1 cellular context compared by ENCODE assay signal in the genomic region with DNA sequence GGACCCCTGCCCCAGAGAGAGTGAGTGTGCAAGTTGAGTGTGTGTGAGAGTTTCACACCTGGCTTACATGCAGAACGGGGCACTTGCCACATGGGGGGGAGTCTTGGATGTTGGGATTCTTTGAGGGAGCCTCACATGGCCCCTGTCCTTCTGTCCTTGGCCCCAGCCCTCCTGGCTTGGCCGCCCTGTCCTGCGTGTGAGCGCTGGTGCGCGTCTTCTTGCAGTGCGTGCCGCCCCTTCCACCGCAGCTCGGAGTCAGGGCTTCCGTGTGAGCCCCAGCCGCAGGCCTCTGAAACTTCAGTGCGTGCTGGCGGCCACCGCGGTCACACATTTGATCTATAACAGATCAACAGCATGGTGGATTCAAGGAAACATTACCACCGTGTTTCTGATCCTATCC.
TF ChIP-seq lines count a peak whose summit lies in the region.

No MANE protein-coding gene starts in this region.

TF ChIP-seq in HepG2, 621 proteins besides CTCF, POLR2A, EP300 and RAD21:
- TF ChIP-seq RXRA (CRISPR knock-in tag; IDR thresholded peaks at IDR 0.05) (no peak), ZNF616 (CRISPR knock-in tag; IDR thresholded peaks at IDR 0.05; ENCODE audit: low read depth) (no peak), SRSF9 (IDR thresholded peaks at IDR 0.05; ENCODE audit: borderline replicate concordance, insufficient read depth, low read depth, low read length, poor library complexity, severe bottlenecking) (no peak), ZNF383 (CRISPR knock-in tag; IDR thresholded peaks at IDR 0.05; ENCODE audit: borderline replicate concordance) (no peak), SNAI1 (CRISPR knock-in tag; IDR thresholded peaks at IDR 0.05; ENCODE audit: borderline replicate concordance) (no peak), ZNF136 (CRISPR knock-in tag; IDR thresholded peaks at IDR 0.05; ENCODE audit: low read depth) (no peak), ZBTB33 (CRISPR knock-in tag; IDR thresholded peaks at IDR 0.05) (no peak), ZNF883 (CRISPR knock-in tag; IDR thresholded peaks at IDR 0.05; ENCODE audit: not compliant biosample characterization) (no peak), PPARG (CRISPR knock-in tag; conservative IDR thresholded peaks at IDR 0.05) (no peak), ZNF891 (CRISPR knock-in tag; IDR thresholded peaks at IDR 0.05) (no peak)
TF ChIP-seq in HepG2: peak in this region for 0.
